ENCODE assay signal across 24 cellular contexts in genomic region chr4:163922302-163922701, GRCh38.
"Had no signal": no experiment of that assay in that cellular context is flagged by ENCODE, and none has a peak within 500 bp of the region (broad histone marks: within the 10 kb centered on the region; RNA-seq: fewer than 3 reads in every experiment).

No MANE protein-coding gene starts in this region.

- H3K4me1 ChIP-seq: foreskin keratinocyte, left lung, neural progenitor cell, sigmoid colon, upper lobe of right lung had no signal

- H3K79me2 ChIP-seq: hepatocyte had no signal

- H3K27me3 ChIP-seq: cardiac muscle cell, foreskin keratinocyte, hepatocyte, left lung, neural progenitor cell, sigmoid colon, upper lobe of right lung had no signal

- ATAC-seq: activated CD4-positive, CD25-positive, alpha-beta regulatory T cell treated with anti-CD3 and anti-CD28 coated beads, Interleukin-2, amount 50 U/mL, for 24 hours; activated naive CD8-positive, alpha-beta T cell treated with anti-CD3 and anti-CD28 coated beads, Interleukin-2, amount 50 U/mL, for 24 hours; foreskin keratinocyte; left lung; naive thymus-derived CD8-positive, alpha-beta T cell; upper lobe of right lung had no signal

- H3K9ac ChIP-seq: neural progenitor cell had no signal

- H3K27ac ChIP-seq: cardiac muscle cell, foreskin keratinocyte, hepatocyte, left lung, neural progenitor cell, sigmoid colon, upper lobe of right lung had no signal

- H3K4me3 ChIP-seq: cardiac muscle cell, hepatocyte, left lung, lung, neural progenitor cell, sigmoid colon, upper lobe of right lung had no signal

- H3K9me3 ChIP-seq: left lung, sigmoid colon, upper lobe of right lung had no signal

- H3K4me2 ChIP-seq: hepatocyte, neural progenitor cell had no signal

- H2AFZ ChIP-seq: hepatocyte, neural progenitor cell had no signal

- H3K36me3 ChIP-seq: cardiac muscle cell, left lung, neural progenitor cell, sigmoid colon, upper lobe of right lung had no signal

- DNase-seq: activated CD4-positive, alpha-beta memory T cell treated with anti-CD3 and anti-CD28 coated beads, Interleukin-2, amount 10 ng/mL, durations not matched to agents 7 days and 5 days; activated CD4-positive, alpha-beta T cell treated with anti-CD3 and anti-CD28 coated beads, Interleukin-2, amount 10 ng/mL, durations not matched to agents 24 days and 14 days; activated effector memory CD4-positive, alpha-beta T cell treated with anti-CD3 and anti-CD28 coated beads, Interleukin-2, amount 50 U/mL, for 16 hours; activated naive CD4-positive, alpha-beta T cell treated with anti-CD3 and anti-CD28 coated beads, Interleukin-2, amount 10 ng/mL, durations not matched to agents 7 days and 5 days; activated naive CD8-positive, alpha-beta T cell treated with anti-CD3 and anti-CD28 coated beads, Interleukin-2, amount 50 U/mL, for 24 hours; activated T-cell treated with anti-CD3 and anti-CD28 coated beads for 4 hours; cortex of kidney; effector CD4-positive, alpha-beta T cell; erythroblast; immature natural killer cell; kidney glomerular epithelial cell; left lung; sigmoid colon; stimulated activated CD4-positive, alpha-beta T cell treated with anti-CD3 and anti-CD28 coated beads, Interleukin-2, amount 100 ng/mL, for 48 hours; stimulated activated naive CD4-positive, alpha-beta T cell treated with Interleukin-2 at 50 U/mL for 16 hours; T-helper 9 cell; upper lobe of right lung had no signal
